In the genomic region with DNA sequence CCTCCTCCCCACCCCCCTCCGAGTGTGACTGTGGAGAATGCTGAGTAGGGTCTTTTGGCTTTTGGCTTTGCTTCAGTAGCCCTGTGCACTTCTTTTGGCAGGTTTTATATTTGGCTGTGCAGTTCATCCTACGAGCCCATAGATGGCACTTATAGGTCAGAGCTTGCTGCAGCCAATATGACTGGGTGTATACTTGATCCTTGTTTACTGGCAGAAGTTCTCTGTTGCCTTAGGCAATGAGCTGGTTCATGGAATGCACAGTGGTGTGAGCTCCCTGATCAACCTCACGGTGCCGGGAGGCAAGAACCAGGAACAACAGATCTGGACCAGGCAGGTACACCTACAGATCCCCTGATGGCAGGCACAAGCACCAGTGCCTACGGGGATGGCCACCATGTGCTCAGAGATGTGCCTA, we compare ENCODE assay signal across 12 cellular contexts.
A peak's percentile ranks its signal among the peaks of the same experiment; 100 is the strongest.
DNase-seq lines count a peak whose midpoint lies in the region; ATAC-seq, FAIRE-seq and TF ChIP-seq lines count a peak whose summit lies in the region.
"Had no signal": no experiment of that assay in that cellular context is flagged by ENCODE, and none has a peak within 500 bp of the region (broad histone marks: within the 10 kb centered on the region; RNA-seq: fewer than 3 reads in every experiment).

No MANE protein-coding gene starts in this region.

- no peak for ATAC-seq in HG03354 (IDR thresholded peaks at IDR 0.05; ENCODE audit: poor library complexity, severe bottlenecking, unreplicated experiment)
- ATAC-seq: stimulated activated naive B cell treated with anti-CD40 and anti-IgM and Interleukin-4, amounts not matched to agents 10 μg/mL and 1 μg/mL and 100 μg/mL, for 72 hours had no signal

- FAIRE-seq in GM12892 (lab: Jason Lieb, UNC), result peak; percentile 58

- H3K4me3 ChIP-seq in neural progenitor cell, result no peak overlapping the region

- no peak overlapping the region for H3K9ac ChIP-seq in neural progenitor cell

- H3K9me3 Mint-ChIP-seq in neural progenitor cell, result peaks cover 24% of the 10 kb centered on the region

- no peaks in the 10 kb centered on the region for H3K4me1 Mint-ChIP-seq in neural progenitor cell
- H3K4me1 Mint-ChIP-seq: naive B cell; stimulated activated naive B cell treated with anti-CD40 and anti-IgM and Interleukin-4, amounts not matched to agents 10 μg/mL and 1 μg/mL and 100 μg/mL, for 72 hours had no signal

- H2AFZ ChIP-seq in neural progenitor cell (replicated peaks), result no peak overlapping the region

- TF ChIP-seq CTCF in neural progenitor cell (IDR thresholded peaks at IDR 0.05), result peak; percentile 56

- no peaks in the 10 kb centered on the region for H3K27me3 ChIP-seq in neural progenitor cell

- TF ChIP-seq POLR2A in GM12892 (IDR thresholded peaks at IDR 0.05; ENCODE audit: low read depth, low read length), result no peak

- no peaks in the 10 kb centered on the region for H3K36me3 ChIP-seq in neural progenitor cell

- H3F3A ChIP-seq in neural progenitor cell (ENCODE audit: low read depth), result no peaks in the 10 kb centered on the region

- H4K20me1 ChIP-seq in neural progenitor cell (ENCODE audit: low read depth), result no peaks in the 10 kb centered on the region

- H3K36me3 Mint-ChIP-seq in neural progenitor cell, result peaks cover 2% of the 10 kb centered on the region

- H3K4me3 Mint-ChIP-seq in neural progenitor cell, result no peak overlapping the region
- H3K4me3 Mint-ChIP-seq: stimulated activated naive B cell treated with anti-CD40 and anti-IgM and Interleukin-4, amounts not matched to agents 10 μg/mL and 1 μg/mL and 100 μg/mL, for 72 hours had no signal

- no peaks in the 10 kb centered on the region for H3K9me3 ChIP-seq in neural progenitor cell (ENCODE audit: low read depth)

- DNase-seq in GM12892 (ENCODE audit: insufficient read length) (no peak), NCI-H2081 treated with DMSO at 0.1 percent for 48 hours (lab: John Stamatoyannopoulos, UW) (peak; percentile 25), brain pericyte (ENCODE audit: low read depth, low spot score) (peak; percentile 1), neural progenitor cell (ENCODE audit: low spot score) (peak; percentile 42), NCI-H2227 treated with DMSO at 0.1 percent for 48 hours (lab: John Stamatoyannopoulos, UW) (no peak), DMS79 (lab: John Stamatoyannopoulos, UW) (no peak), amygdala (lab: John Stamatoyannopoulos, UW) (no peak)
- DNase-seq: aorta; naive B cell; Right ventricle myocardium superior; stimulated activated naive B cell treated with anti-CD40 and anti-IgM and Interleukin-4, amounts not matched to agents 10 μg/mL and 1 μg/mL and 100 μg/mL, for 72 hours had no signal

- H3K4me2 ChIP-seq in neural progenitor cell, result no peak overlapping the region

- no peaks in the 10 kb centered on the region for H3K27me3 Mint-ChIP-seq in neural progenitor cell (ENCODE audit: insufficient read depth, low read depth)
- H3K27me3 Mint-ChIP-seq: naive B cell; stimulated activated naive B cell treated with anti-CD40 and anti-IgM and Interleukin-4, amounts not matched to agents 10 μg/mL and 1 μg/mL and 100 μg/mL, for 72 hours had no signal

- H3K79me2 ChIP-seq in neural progenitor cell (ENCODE audit: low read depth), result no peaks in the 10 kb centered on the region

- no peaks in the 10 kb centered on the region for H3K4me1 ChIP-seq in neural progenitor cell

- no peak overlapping the region for H3K27ac ChIP-seq in neural progenitor cell

- no peak overlapping the region for H3K27ac Mint-ChIP-seq in neural progenitor cell
- H3K27ac Mint-ChIP-seq: naive B cell; stimulated activated naive B cell treated with anti-CD40 and anti-IgM and Interleukin-4, amounts not matched to agents 10 μg/mL and 1 μg/mL and 100 μg/mL, for 72 hours had no signal

Comparison
In these comparisons a context has a peak if more than half of its experiments do, and no peak if none do; other contexts are left out.
1. DNase-seq: peak in NCI-H2081 treated with DMSO at 0.1 percent for 48 hours (single experiment), brain pericyte (single experiment) and neural progenitor cell (single experiment); none in GM12892 (single experiment), NCI-H2227 treated with DMSO at 0.1 percent for 48 hours (single experiment), DMS79 (single experiment) and amygdala (0 of 56).